8 cellular contexts compared by ENCODE assay signal in the genomic region with DNA sequence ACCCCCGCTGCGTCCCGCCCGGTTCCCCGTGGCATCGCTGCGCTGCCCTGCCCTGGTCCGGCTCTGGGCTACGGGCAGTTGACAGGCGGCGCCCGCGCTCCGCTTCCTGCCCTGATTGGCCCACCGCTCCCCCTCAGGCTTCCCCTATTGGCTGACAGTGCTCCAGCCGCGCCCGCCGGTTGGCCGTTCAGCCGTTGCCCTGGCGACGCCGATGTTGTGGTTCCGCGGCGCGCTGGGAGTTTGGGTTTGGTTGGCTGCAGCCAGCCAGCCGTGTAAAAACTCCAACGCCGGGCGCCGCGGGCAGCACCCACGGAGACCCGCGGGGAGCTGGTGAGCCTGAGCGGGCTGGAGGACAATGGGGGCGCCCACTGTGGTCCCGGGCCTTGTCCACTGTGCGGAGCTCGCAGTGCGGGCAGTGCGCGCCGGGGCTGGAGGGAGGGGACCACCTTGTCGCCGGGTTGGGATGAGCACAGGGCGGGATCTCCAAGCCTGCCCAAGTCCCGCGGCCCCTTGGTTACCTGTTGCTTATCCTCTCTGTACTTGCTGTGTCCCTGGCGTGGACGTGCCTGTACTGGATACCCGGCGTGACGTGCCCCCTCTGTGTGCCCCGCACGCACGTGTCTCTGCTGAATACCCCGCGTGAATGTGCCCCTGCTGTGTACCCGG. TPM values are rescaled to one million over a fixed set of nuclear protein-coding genes. Genes with fewer than 3 reads are reported as not detected.
DNase-seq lines count a peak whose midpoint lies in the region; ATAC-seq, FAIRE-seq and TF ChIP-seq lines count a peak whose summit lies in the region.

Gene C7orf57, plus strand, starts transcription at position 243 of the 666 bp plus-strand sequence. CDS start 766 bp downstream, outside the sequence.

- peak within 1 kb of the TSS; percentile 53 for H3K4me3 ChIP-seq in smooth muscle cell

- peak; percentile 86 for DNase-seq in GM13977 (ENCODE audit: low spot score)
- DNase-seq in NCI-H2029 (lab: John Stamatoyannopoulos, UW): peak; percentile 68
- DNase-seq in activated CD4-positive, CD25-positive, alpha-beta regulatory T cell treated with anti-CD3 and anti-CD28 coated beads, Interleukin-2, amount 50 U/mL, for 16 hours (ENCODE audit: low read depth, low spot score): peak; percentile 54
- DNase-seq in central memory CD4-positive, alpha-beta T cell: peak; percentile 89
- DNase-seq in smooth muscle cell (lab: John Stamatoyannopoulos, UW; ENCODE audit: unreplicated experiment): peak; percentile 64
- no peak for DNase-seq in SKM-1 treated with dmso at 0.1 percent for 144 hours (lab: John Stamatoyannopoulos, UW; ENCODE audit: unreplicated experiment)

- in situ Hi-C loops in GM13977 (cut with MboI; ENCODE audit: low pct_unique_long_range_greater_than_20kb, low sequenced_read_pairs, unreplicated experiment): no loop called here

- H3K27me3 ChIP-seq in smooth muscle cell (ENCODE audit: low read depth): peaks cover 32% of the 10 kb centered on the region

- peak within 1 kb of the TSS; percentile 66 for H3K9ac ChIP-seq in smooth muscle cell (ENCODE audit: low read depth)

- H4K20me1 ChIP-seq in smooth muscle cell (ENCODE audit: low read depth): no peaks in the 10 kb centered on the region

- TF ChIP-seq CTCF in GM13977 (IDR thresholded peaks at IDR 0.05; ENCODE audit: extremely low read depth, insufficient read depth, missing control alignments) (no peak), smooth muscle cell (IDR thresholded peaks at IDR 0.05; ENCODE audit: borderline replicate concordance, insufficient read depth, poor library complexity, severe bottlenecking) (no peak)

- H3K4me1 ChIP-seq in smooth muscle cell (ENCODE audit: low read depth): peaks cover 5% of the 10 kb centered on the region

- ATAC-seq in HG02840 (IDR thresholded peaks at IDR 0.05; ENCODE audit: low FRiP score, unreplicated experiment): peak; percentile 100

- peak; percentile 55 for FAIRE-seq in islet of Langerhans (lab: Jason Lieb, UNC)

- H3K79me2 ChIP-seq in smooth muscle cell (ENCODE audit: low read depth): no peaks in the 10 kb centered on the region

- H3K4me2 ChIP-seq in smooth muscle cell: peak within 1 kb of the TSS; percentile 88

- H3K27ac ChIP-seq in smooth muscle cell (ENCODE audit: low read depth): no peak within 1 kb of the TSS

- no peaks in the 10 kb centered on the region for H3F3A ChIP-seq in smooth muscle cell (ENCODE audit: low read depth)

- H3K36me3 ChIP-seq in smooth muscle cell (ENCODE audit: low read depth): no peaks in the 10 kb centered on the region

- 2% methylated on average over 60 of the region's 62 CpGs for WGBS in smooth muscle cell (ENCODE audit: low lambda C conversion rate)

- H3K9me3 ChIP-seq in smooth muscle cell (replicated peaks; ENCODE audit: low read depth): no peaks in the 10 kb centered on the region

- peak within 1 kb of the TSS; percentile 81 for H2AFZ ChIP-seq in smooth muscle cell (ENCODE audit: low read depth)

RNA-seq across cellular contexts. Expression of gene C7orf57, which starts in this region (rescaled TPM):
- not detected in 2 replicates for total RNA-seq in smooth muscle cell
- polyA plus RNA-seq in smooth muscle cell: not detected in 2 replicates

Comparison
In these comparisons a context has a peak if more than half of its experiments do, and no peak if none do; other contexts are left out.
1. Peak in DNase-seq, H3K4me3 ChIP-seq, H3K9ac ChIP-seq and H3K4me2 ChIP-seq in smooth muscle cell; RNA of the gene not detected or under 1 TPM.